In genomic region chr2:37617119-37617892, GRCh38 we compare ENCODE assay signal across 9 cellular contexts. TPM values are rescaled to one million over a fixed set of nuclear protein-coding genes. Genes with fewer than 3 reads are reported as not detected.
DNase-seq lines count a peak whose midpoint lies in the region; ATAC-seq, FAIRE-seq and TF ChIP-seq lines count a peak whose summit lies in the region.
"Had no signal": no experiment of that assay in that cellular context is flagged by ENCODE, and none has a peak within 500 bp of the region (broad histone marks: within the 10 kb centered on the region; RNA-seq: fewer than 3 reads in every experiment).

No MANE protein-coding gene starts in this region.

- no peak overlapping the region for H3K4me3 Mint-ChIP-seq in activated T-cell treated with anti-CD3 and anti-CD28 coated beads, Interleukin-2, amount 50 U/mL, for 24 hours
- no peak overlapping the region for H3K4me3 Mint-ChIP-seq in activated naive CD8-positive, alpha-beta T cell treated with anti-CD3 and anti-CD28 coated beads, Interleukin-2, amount 10 ng/mL, durations not matched to agents 7 days and 5 days

- no peaks in the 10 kb centered on the region for H3K27me3 ChIP-seq in stomach

- no peaks in the 10 kb centered on the region for H3K36me3 ChIP-seq in stomach

- TF ChIP-seq CTCF in stomach (IDR thresholded peaks at IDR 0.05) (no peak), D721Med (IDR thresholded peaks at IDR 0.05; ENCODE audit: insufficient read depth, missing control alignments) (no peak)

- no peak for TF ChIP-seq EP300 in stomach (IDR thresholded peaks at IDR 0.05)

- H3K4me3 ChIP-seq in stomach = no peak overlapping the region

- TF ChIP-seq POLR2A in stomach (IDR thresholded peaks at IDR 0.05) = no peak

- H3K27me3 Mint-ChIP-seq in activated T-cell treated with anti-CD3 and anti-CD28 coated beads, Interleukin-2, amount 50 U/mL, for 24 hours = no peaks in the 10 kb centered on the region
- no peaks in the 10 kb centered on the region for H3K27me3 Mint-ChIP-seq in activated naive CD8-positive, alpha-beta T cell treated with anti-CD3 and anti-CD28 coated beads, Interleukin-2, amount 10 ng/mL, durations not matched to agents 7 days and 5 days

- H3K27ac ChIP-seq in stomach = peak overlapping the region in 3 of 5 donors; percentile 44 to 61 (median 49)
- H3K27ac ChIP-seq: VCaP had no signal

- no peak for FAIRE-seq in D721Med (lab: Jason Lieb, UNC)

- peaks cover 79% of the 10 kb centered on the region for H3K4me1 Mint-ChIP-seq in activated T-cell treated with anti-CD3 and anti-CD28 coated beads, Interleukin-2, amount 50 U/mL, for 24 hours (ENCODE audit: low read depth)
- peaks cover 20% of the 10 kb centered on the region for H3K4me1 Mint-ChIP-seq in activated naive CD8-positive, alpha-beta T cell treated with anti-CD3 and anti-CD28 coated beads, Interleukin-2, amount 10 ng/mL, durations not matched to agents 7 days and 5 days

- H3K36me3 Mint-ChIP-seq in activated T-cell treated with anti-CD3 and anti-CD28 coated beads, Interleukin-2, amount 50 U/mL, for 24 hours (ENCODE audit: low read depth) = no peaks in the 10 kb centered on the region
- no peaks in the 10 kb centered on the region for H3K36me3 Mint-ChIP-seq in activated naive CD8-positive, alpha-beta T cell treated with anti-CD3 and anti-CD28 coated beads, Interleukin-2, amount 10 ng/mL, durations not matched to agents 7 days and 5 days

- H3K4me1 ChIP-seq in stomach = peaks cover 12 to 40% (median 22%) of the 10 kb centered on the region in 4 donors

- POLR2A ChIA-PET in activated naive CD8-positive, alpha-beta T cell treated with anti-CD3 and anti-CD28 coated beads, Interleukin-2, amount 10 ng/mL, durations not matched to agents 7 days and 5 days (lab: Charles Lee) = no interaction called here

- H3K9me3 ChIP-seq in stomach = no peaks in the 10 kb centered on the region

- DNase-seq in activated T-cell treated with anti-CD3 and anti-CD28 coated beads, Interleukin-2, amount 50 U/mL, for 24 hours = no peak
- no peak for DNase-seq in activated T-cell treated with anti-CD3 and anti-CD28 coated beads, Interleukin-2, amount 50 U/mL, for 48 hours
- no peak for DNase-seq in activated naive CD8-positive, alpha-beta T cell treated with anti-CD3 and anti-CD28 coated beads, Interleukin-2, amount 10 ng/mL, durations not matched to agents 7 days and 5 days
- DNase-seq in stomach (no peak), DMS114 treated with DMSO at 0.1 percent for 48 hours (lab: John Stamatoyannopoulos, UW; ENCODE audit: unreplicated experiment) (no peak), Kasumi-1 (lab: John Stamatoyannopoulos, UW) (no peak), D721Med (ENCODE audit: insufficient read length, low spot score) (no peak)

- peak; percentile 39 for ATAC-seq in HG03095 (IDR thresholded peaks at IDR 0.05; ENCODE audit: unreplicated experiment)
- no peak for ATAC-seq in activated naive CD8-positive, alpha-beta T cell treated with anti-CD3 and anti-CD28 coated beads, Interleukin-2, amount 10 ng/mL, durations not matched to agents 7 days and 5 days (ENCODE audit: low read depth)

- peak overlapping the region; percentile 55 for H3K27ac Mint-ChIP-seq in activated T-cell treated with anti-CD3 and anti-CD28 coated beads, Interleukin-2, amount 50 U/mL, for 24 hours
- peak overlapping the region; percentile 44 for H3K27ac Mint-ChIP-seq in activated naive CD8-positive, alpha-beta T cell treated with anti-CD3 and anti-CD28 coated beads, Interleukin-2, amount 10 ng/mL, durations not matched to agents 7 days and 5 days

- 67 to 77% (median 74%) methylated on average over 14 of the region's 14 CpGs for WGBS in stomach, 5 donors

- intact Hi-C loops in stomach (cut with DNase I; ENCODE audit: low total_unique reads) = no loop called here

- H3K9me3 Mint-ChIP-seq in activated T-cell treated with anti-CD3 and anti-CD28 coated beads, Interleukin-2, amount 50 U/mL, for 24 hours = peaks cover 4% of the 10 kb centered on the region
- H3K9me3 Mint-ChIP-seq in activated naive CD8-positive, alpha-beta T cell treated with anti-CD3 and anti-CD28 coated beads, Interleukin-2, amount 10 ng/mL, durations not matched to agents 7 days and 5 days = no peaks in the 10 kb centered on the region

RNA-seq across cellular contexts. Expression of gene CDC42EP3, which starts 54.1 kb away (rescaled TPM):
- total RNA-seq in activated naive CD8-positive, alpha-beta T cell treated with anti-CD3 and anti-CD28 coated beads, Interleukin-2, amount 10 ng/mL, durations not matched to agents 7 days and 5 days = 10 to 100 TPM; 39.5 to 40.1 TPM
- total RNA-seq in stomach = 10 to 100 TPM; 16.2 to 89.7 (median 26.3) TPM
- 1 to 10 TPM; 6.7 to 8.9 (median 6.7) TPM for polyA plus RNA-seq in stomach
